ENCODE assay signal across 14 cellular contexts in the genomic region with DNA sequence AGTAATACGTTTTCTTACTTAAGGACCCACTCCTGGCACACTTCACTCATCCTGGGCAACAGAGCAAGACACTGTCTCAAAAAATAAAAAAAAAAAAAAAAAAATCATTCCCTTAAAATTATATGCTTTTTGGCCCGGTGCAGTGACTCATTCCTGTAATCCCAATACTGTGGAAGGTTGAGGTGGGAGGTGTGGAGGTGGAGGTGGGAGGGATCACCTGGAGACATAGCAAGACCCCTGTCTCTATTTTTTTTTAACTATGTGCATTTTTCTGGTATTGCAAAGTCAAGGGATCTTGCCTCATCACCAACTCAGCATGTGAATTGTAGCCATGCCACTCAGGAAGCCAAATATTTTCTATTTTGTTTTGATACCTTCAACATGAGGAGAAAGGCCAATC. TPM values are rescaled to one million over a fixed set of nuclear protein-coding genes. Genes with fewer than 3 reads are reported as not detected.
DNase-seq lines count a peak whose midpoint lies in the region; ATAC-seq and TF ChIP-seq lines count a peak whose summit lies in the region.
"Had no signal": no experiment of that assay in that cellular context is flagged by ENCODE, and none has a peak within 500 bp of the region (broad histone marks: within the 10 kb centered on the region; RNA-seq: fewer than 3 reads in every experiment).

No MANE protein-coding gene starts in this region.

- peak overlapping the region; percentile 94 for H3K27ac Mint-ChIP-seq in activated naive CD4-positive, alpha-beta T cell treated with anti-CD3 and anti-CD28 coated beads for 36 hours
- H3K27ac Mint-ChIP-seq in activated CD4-positive, alpha-beta memory T cell treated with anti-CD3 and anti-CD28 coated beads, Interleukin-2, amount 10 ng/mL, durations not matched to agents 7 days and 5 days, result peak overlapping the region; percentile 66
- no peak overlapping the region for H3K27ac Mint-ChIP-seq in glutamatergic neuron (ENCODE audit: unreplicated experiment)
- H3K27ac Mint-ChIP-seq: brain, nephron progenitor cell, WTC11 had no signal

- POLR2A ChIA-PET in activated CD4-positive, alpha-beta memory T cell treated with anti-CD3 and anti-CD28 coated beads, Interleukin-2, amount 10 ng/mL, durations not matched to agents 7 days and 5 days (lab: Charles Lee), result interaction anchor here (1.2 to 2.9 kb wide), 5 partner anchors 8 to 23 kb away, joined by 3 to 32 read pairs (median 11); partner anchors contain the start of gene STAT5B

- CTCF ChIA-PET in activated naive CD4-positive, alpha-beta T cell treated with anti-CD3 and anti-CD28 coated beads for 36 hours (lab: Charles Lee), result no interaction called here
- CTCF ChIA-PET in activated CD4-positive, alpha-beta memory T cell treated with anti-CD3 and anti-CD28 coated beads, Interleukin-2, amount 10 ng/mL, durations not matched to agents 7 days and 5 days (lab: Charles Lee), result interaction anchor here (1.0 to 1.2 kb wide), 2 partner anchors 44 kb away, joined by 3 to 6 read pairs; no protein-coding TSS in a partner anchor

- H3K9me3 ChIP-seq in fibroblast of lung (ENCODE audit: control insufficient read depth, insufficient read depth, low read depth, low read length) (no peaks in the 10 kb centered on the region), stomach (no peaks in the 10 kb centered on the region)
- H3K9me3 ChIP-seq: lower lobe of right lung had no signal

- no peaks in the 10 kb centered on the region for H3K27me3 Mint-ChIP-seq in activated naive CD4-positive, alpha-beta T cell treated with anti-CD3 and anti-CD28 coated beads for 36 hours (ENCODE audit: low read depth)
- no peaks in the 10 kb centered on the region for H3K27me3 Mint-ChIP-seq in activated CD4-positive, alpha-beta memory T cell treated with anti-CD3 and anti-CD28 coated beads, Interleukin-2, amount 10 ng/mL, durations not matched to agents 7 days and 5 days
- no peaks in the 10 kb centered on the region for H3K27me3 Mint-ChIP-seq in glutamatergic neuron (ENCODE audit: unreplicated experiment)
- H3K27me3 Mint-ChIP-seq: brain had no signal

- peak overlapping the region; percentile 38 for H3K4me3 Mint-ChIP-seq in activated naive CD4-positive, alpha-beta T cell treated with anti-CD3 and anti-CD28 coated beads for 36 hours
- H3K4me3 Mint-ChIP-seq in activated CD4-positive, alpha-beta memory T cell treated with anti-CD3 and anti-CD28 coated beads, Interleukin-2, amount 10 ng/mL, durations not matched to agents 7 days and 5 days, result no peak overlapping the region
- no peak overlapping the region for H3K4me3 Mint-ChIP-seq in glutamatergic neuron (ENCODE audit: unreplicated experiment)
- H3K4me3 Mint-ChIP-seq: brain, nephron progenitor cell, WTC11 had no signal

- no peak overlapping the region for H2AFZ ChIP-seq in fibroblast of lung (ENCODE audit: low read length)

- peaks cover 17% of the 10 kb centered on the region for H3K36me3 Mint-ChIP-seq in activated naive CD4-positive, alpha-beta T cell treated with anti-CD3 and anti-CD28 coated beads for 36 hours (ENCODE audit: low read depth)
- peaks cover 28% of the 10 kb centered on the region for H3K36me3 Mint-ChIP-seq in activated CD4-positive, alpha-beta memory T cell treated with anti-CD3 and anti-CD28 coated beads, Interleukin-2, amount 10 ng/mL, durations not matched to agents 7 days and 5 days (ENCODE audit: low read depth)
- no peaks in the 10 kb centered on the region for H3K36me3 Mint-ChIP-seq in glutamatergic neuron (ENCODE audit: unreplicated experiment)

- no peak for TF ChIP-seq EP300 in stomach (IDR thresholded peaks at IDR 0.05)

- intact Hi-C loops in activated naive CD4-positive, alpha-beta T cell treated with anti-CD3 and anti-CD28 coated beads for 36 hours (cut with micrococcal nuclease), result loop anchor here (5.0 kb wide), 1 partner anchor 34 kb away; no protein-coding TSS in a partner anchor
- intact Hi-C loops in stomach (cut with DNase I; ENCODE audit: low total_unique reads), result no loop called here

- peaks cover 10% of the 10 kb centered on the region for H3K79me2 ChIP-seq in fibroblast of lung (ENCODE audit: control insufficient read depth, insufficient read depth, low read length)

- no peaks in the 10 kb centered on the region for H3K27me3 ChIP-seq in fibroblast of lung (ENCODE audit: control insufficient read depth, insufficient read depth, low read length)
- H3K27me3 ChIP-seq in stomach, result no peaks in the 10 kb centered on the region

- TF ChIP-seq CTCF in fibroblast of lung (conservative IDR thresholded peaks at IDR 0.05 in 1 of 2, IDR thresholded peaks at IDR 0.05 in 1 of 2; ENCODE audit: low read depth in 1 of 2, low read length in 2 of 2) (no peak), stomach (IDR thresholded peaks at IDR 0.05) (no peak), glutamatergic neuron (IDR thresholded peaks at IDR 0.05; ENCODE audit: partially characterized antibody, unreplicated experiment) (no peak)

- H3K4me1 ChIP-seq in fibroblast of lung (ENCODE audit: control insufficient read depth, extremely low read depth, insufficient read depth, low read length), result peaks cover 2% of the 10 kb centered on the region
- peaks cover 0 to 50% (median 26%) of the 10 kb centered on the region in 4 donors for H3K4me1 ChIP-seq in stomach

- H4K20me1 ChIP-seq in fibroblast of lung (ENCODE audit: control insufficient read depth, extremely low read depth, insufficient read depth, low read length), result no peaks in the 10 kb centered on the region

- no peak for DNase-seq in activated naive CD4-positive, alpha-beta T cell treated with anti-CD3 and anti-CD28 coated beads for 36 hours
- DNase-seq in activated naive CD4-positive, alpha-beta T cell treated with anti-CD3 and anti-CD28 coated beads, Interleukin-2, amount 50 U/mL, for 16 hours, result no peak
- DNase-seq in activated CD4-positive, alpha-beta memory T cell treated with anti-CD3 and anti-CD28 coated beads, Interleukin-2, amount 10 ng/mL, durations not matched to agents 7 days and 5 days, result no peak
- DNase-seq in fibroblast of lung (ENCODE audit: low read depth in 2 of 2) (no peak), stomach (no peak), Ammon's horn (ENCODE audit: low spot score) (no peak), glutamatergic neuron (no peak)
- DNase-seq: lower lobe of right lung, NCI-H2081 treated with DMSO at 0.1 percent for 48 hours, NCI-H526, nephron progenitor cell had no signal

- no peak for TF ChIP-seq POLR2A in stomach (IDR thresholded peaks at IDR 0.05)

- H3K36me3 ChIP-seq in fibroblast of lung (ENCODE audit: control insufficient read depth, insufficient read depth, low read length) (no peaks in the 10 kb centered on the region), stomach (no peaks in the 10 kb centered on the region)
- H3K36me3 ChIP-seq: lower lobe of right lung had no signal

- H3K9ac ChIP-seq in fibroblast of lung (ENCODE audit: insufficient read depth, low read length), result no peak overlapping the region

- ATAC-seq in HG02870 (IDR thresholded peaks at IDR 0.05; ENCODE audit: unreplicated experiment), result no peak
- ATAC-seq: WTC11 had no signal

- peaks cover 61% of the 10 kb centered on the region for H3K4me1 Mint-ChIP-seq in activated naive CD4-positive, alpha-beta T cell treated with anti-CD3 and anti-CD28 coated beads for 36 hours (ENCODE audit: low read depth)
- peaks cover 50% of the 10 kb centered on the region for H3K4me1 Mint-ChIP-seq in activated CD4-positive, alpha-beta memory T cell treated with anti-CD3 and anti-CD28 coated beads, Interleukin-2, amount 10 ng/mL, durations not matched to agents 7 days and 5 days
- H3K4me1 Mint-ChIP-seq in glutamatergic neuron (ENCODE audit: low read depth, unreplicated experiment), result peaks cover under 1% of the 10 kb centered on the region

- H3K27ac ChIP-seq in fibroblast of lung (ENCODE audit: insufficient read depth, low read length) (peak overlapping the region; percentile 81), stomach (peak overlapping the region in 3 of 5 donors; percentile 37 to 55 (median 48))
- H3K27ac ChIP-seq: lower lobe of right lung had no signal

- WGBS in stomach, 5 donors, result 83 to 92% (median 86%) methylated on average over 2 of the region's 2 CpGs

- H3K9me3 Mint-ChIP-seq in activated naive CD4-positive, alpha-beta T cell treated with anti-CD3 and anti-CD28 coated beads for 36 hours, result peaks cover 2% of the 10 kb centered on the region
- H3K9me3 Mint-ChIP-seq in activated CD4-positive, alpha-beta memory T cell treated with anti-CD3 and anti-CD28 coated beads, Interleukin-2, amount 10 ng/mL, durations not matched to agents 7 days and 5 days, result no peaks in the 10 kb centered on the region
- no peaks in the 10 kb centered on the region for H3K9me3 Mint-ChIP-seq in glutamatergic neuron (ENCODE audit: unreplicated experiment)
- H3K9me3 Mint-ChIP-seq: WTC11 had no signal

- no peak overlapping the region for H3K4me3 ChIP-seq in fibroblast of lung (replicated peaks in 1 of 4; ENCODE audit: control extremely low read depth in 1 of 4, insufficient read depth in 1 of 4, low read depth in 3 of 4, low read length in 4 of 4)
- H3K4me3 ChIP-seq in stomach, result no peak overlapping the region
- H3K4me3 ChIP-seq: lower lobe of right lung had no signal

- peak overlapping the region; percentile 13 for H3K4me2 ChIP-seq in fibroblast of lung (ENCODE audit: extremely low read depth, insufficient read depth, low read length)

RNA-seq across cellular contexts. Expression of gene STAT5B, which starts 9.7 kb away (rescaled TPM):
- 100 to 1,000 TPM; 185 to 192 TPM for total RNA-seq in activated naive CD4-positive, alpha-beta T cell treated with anti-CD3 and anti-CD28 coated beads for 36 hours
- 100 to 1,000 TPM; 163 to 171 TPM for total RNA-seq in activated CD4-positive, alpha-beta memory T cell treated with anti-CD3 and anti-CD28 coated beads, Interleukin-2, amount 10 ng/mL, durations not matched to agents 7 days and 5 days
- 24.4 and 25.9 TPM in 2 replicates for total RNA-seq in fibroblast of lung
- 18.0 and 29.6 TPM in 2 replicates for polyA plus RNA-seq in fibroblast of lung
- 13.9 and 21.0 TPM in 2 replicates for polyA plus RNA-seq in fibroblast of lung (2012)
- 21.1 and 29.1 TPM in 2 replicates for polyA minus RNA-seq in fibroblast of lung (ENCODE audit: low replicate concordance)
- 10 to 100 TPM; 51.4 to 86.2 (median 62.4) TPM for total RNA-seq in stomach
- 10 to 100 TPM; 18.9 to 24.1 (median 19.8) TPM for polyA plus RNA-seq in stomach
- 31.9 TPM for total RNA-seq in glutamatergic neuron (ENCODE audit: unreplicated experiment)

RNA-seq across cellular contexts. Expression of gene STAT5A, which starts 21.8 kb away (rescaled TPM):
- total RNA-seq in activated naive CD4-positive, alpha-beta T cell treated with anti-CD3 and anti-CD28 coated beads for 36 hours, result 100 to 1,000 TPM; 165 to 174 TPM
- 10 to 100 TPM; 88.4 to 96.7 TPM for total RNA-seq in activated CD4-positive, alpha-beta memory T cell treated with anti-CD3 and anti-CD28 coated beads, Interleukin-2, amount 10 ng/mL, durations not matched to agents 7 days and 5 days
- 26.2 and 28.4 TPM in 2 replicates for total RNA-seq in fibroblast of lung
- 5.5 and 6.9 TPM in 2 replicates for polyA plus RNA-seq in fibroblast of lung
- 5.1 and 7.7 TPM in 2 replicates for polyA plus RNA-seq in fibroblast of lung (2012)
- 16.8 and 37.8 TPM in 2 replicates for polyA minus RNA-seq in fibroblast of lung (ENCODE audit: low replicate concordance)
- 10 to 100 TPM; 16.2 to 81.7 (median 20.6) TPM for total RNA-seq in stomach
- polyA plus RNA-seq in stomach, result 10 to 100 TPM in 2 of 3 donors, 1 to 10 TPM in 1; 9.6 to 10.5 (median 10.5) TPM
- total RNA-seq in glutamatergic neuron (ENCODE audit: unreplicated experiment), result 3.4 TPM
